Comparison of ENCODE assay signal across 8 cellular contexts in genomic region chr4:145609494-145610427, GRCh38. TPM values are rescaled to one million over a fixed set of nuclear protein-coding genes. Genes with fewer than 3 reads are reported as not detected.
DNase-seq lines count a peak whose midpoint lies in the region; ATAC-seq, FAIRE-seq and TF ChIP-seq lines count a peak whose summit lies in the region.

No MANE protein-coding gene starts in this region.

- H3K36me3 Mint-ChIP-seq in natural killer cell, result no peaks in the 10 kb centered on the region
- H3K36me3 Mint-ChIP-seq in natural killer cell treated with Interleukin-12 subunit alpha and Interleukin-12 subunit beta and Interleukin-15 and Interleukin-18, amount 100 ng/mL, for 72 hours, result peaks cover 10% of the 10 kb centered on the region

- ATAC-seq in natural killer cell, result peak; percentile 64 to 76 (median 73)
- ATAC-seq in natural killer cell treated with Interleukin-12 subunit alpha and Interleukin-12 subunit beta and Interleukin-15 and Interleukin-18, amount 100 ng/mL, for 72 hours, result no peak
- peak; percentile 55 for ATAC-seq in HG02981 (IDR thresholded peaks at IDR 0.05; ENCODE audit: unreplicated experiment)

- H3K27ac Mint-ChIP-seq in natural killer cell, result no peak overlapping the region
- no peak overlapping the region for H3K27ac Mint-ChIP-seq in natural killer cell treated with Interleukin-12 subunit alpha and Interleukin-12 subunit beta and Interleukin-15 and Interleukin-18, amount 100 ng/mL, for 72 hours

- FAIRE-seq in endometrium (lab: Jason Lieb, UNC), result peak; percentile 100

- peak; percentile 39 for DNase-seq in natural killer cell
- DNase-seq in natural killer cell treated with Interleukin-12 subunit alpha and Interleukin-12 subunit beta and Interleukin-15 and Interleukin-18, amount 100 ng/mL, for 72 hours (ENCODE audit: low spot score), result no peak
- peak; percentile 56 for DNase-seq in NCI-H460 (ENCODE audit: extremely low read depth, low read depth)
- DNase-seq in activated CD8-positive, alpha-beta memory T cell treated with anti-CD3 and anti-CD28 coated beads for 24 hours, result peak; percentile 82
- DNase-seq in myocyte (ENCODE audit: low read depth), result peak; percentile 75
- peak; percentile 49 for DNase-seq in stromal cell of bone marrow (ENCODE audit: low read depth)

- no peaks in the 10 kb centered on the region for H3K4me1 Mint-ChIP-seq in natural killer cell
- H3K4me1 Mint-ChIP-seq in natural killer cell treated with Interleukin-12 subunit alpha and Interleukin-12 subunit beta and Interleukin-15 and Interleukin-18, amount 100 ng/mL, for 72 hours (ENCODE audit: low read depth in 2 of 2), result peaks cover 0 to 3% of the 10 kb centered on the region in 2 donors

- H3K4me3 Mint-ChIP-seq in natural killer cell, result no peak overlapping the region
- H3K4me3 Mint-ChIP-seq in natural killer cell treated with Interleukin-12 subunit alpha and Interleukin-12 subunit beta and Interleukin-15 and Interleukin-18, amount 100 ng/mL, for 72 hours, result no peak overlapping the region

- peaks cover 3 to 17% of the 10 kb centered on the region in 2 donors for H3K27me3 Mint-ChIP-seq in natural killer cell (ENCODE audit: low read depth in 2 of 2)
- H3K27me3 Mint-ChIP-seq in natural killer cell treated with Interleukin-12 subunit alpha and Interleukin-12 subunit beta and Interleukin-15 and Interleukin-18, amount 100 ng/mL, for 72 hours, result peaks cover 7 to 15% of the 10 kb centered on the region in 2 donors

- TF ChIP-seq CTCF in natural killer cell (IDR thresholded peaks at IDR 0.05), result peak; percentile 66

- no peaks in the 10 kb centered on the region for H3K9me3 Mint-ChIP-seq in natural killer cell
- H3K9me3 Mint-ChIP-seq in natural killer cell treated with Interleukin-12 subunit alpha and Interleukin-12 subunit beta and Interleukin-15 and Interleukin-18, amount 100 ng/mL, for 72 hours, result peaks cover 3% of the 10 kb centered on the region

- intact Hi-C loops in natural killer cell (cut with micrococcal nuclease), result loop anchor here (1.0 kb wide), 1 partner anchor 375 kb away; no protein-coding TSS in a partner anchor

RNA-seq across cellular contexts. Expression of gene MMAA, which starts 9.4 kb away (rescaled TPM):
- total RNA-seq in natural killer cell (10 to 100 TPM in 1 of 3 donors, 1 to 10 TPM in 2; 7.8 to 11.7 (median 9.7) TPM), myocyte (4.7 and 9.5 TPM in 2 replicates)
- total RNA-seq in natural killer cell treated with Interleukin-12 subunit alpha and Interleukin-12 subunit beta and Interleukin-15 and Interleukin-18, amount 100 ng/mL, for 72 hours, result 10 to 100 TPM; 14.3 to 15.7 TPM
- total RNA-seq in NCI-H460 (2014; rRNA removed; shearing (Covaris generic)), result 2.5 and 3.0 TPM in 2 replicates
- polyA plus RNA-seq in NCI-H460 (2014; cell fraction: nucleus; rRNA removed), result 0.93 and 2.7 TPM in 2 replicates
- polyA plus RNA-seq in myocyte (2012), result 5.3 TPM

Comparison
In these comparisons a context has a peak if more than half of its experiments do, and no peak if none do; other contexts are left out.
1. ATAC-seq: peak in natural killer cell (3 of 3) and HG02981 (single experiment); none in natural killer cell treated with Interleukin-12 subunit alpha and Interleukin-12 subunit beta and Interleukin-15 and Interleukin-18, amount 100 ng/mL, for 72 hours (0 of 2).